4 cellular contexts compared by ENCODE assay signal in genomic region chr17:198225-198624, GRCh38. TPM values are rescaled to one million over a fixed set of nuclear protein-coding genes. Genes with fewer than 3 reads are reported as not detected.
"Had no signal": no experiment of that assay in that cellular context is flagged by ENCODE, and none has a peak within 500 bp of the region (broad histone marks: within the 10 kb centered on the region; RNA-seq: fewer than 3 reads in every experiment).

No MANE protein-coding gene starts in this region.

RNA-seq across cellular contexts. Expression of gene DOC2B, which starts 16.8 kb away (rescaled TPM):
- total RNA-seq: LHCN-M2, MCF 10A, OCI-LY7, SJCRH30 had no signal
